ENCODE assay signal across 27 cellular contexts in the genomic region with DNA sequence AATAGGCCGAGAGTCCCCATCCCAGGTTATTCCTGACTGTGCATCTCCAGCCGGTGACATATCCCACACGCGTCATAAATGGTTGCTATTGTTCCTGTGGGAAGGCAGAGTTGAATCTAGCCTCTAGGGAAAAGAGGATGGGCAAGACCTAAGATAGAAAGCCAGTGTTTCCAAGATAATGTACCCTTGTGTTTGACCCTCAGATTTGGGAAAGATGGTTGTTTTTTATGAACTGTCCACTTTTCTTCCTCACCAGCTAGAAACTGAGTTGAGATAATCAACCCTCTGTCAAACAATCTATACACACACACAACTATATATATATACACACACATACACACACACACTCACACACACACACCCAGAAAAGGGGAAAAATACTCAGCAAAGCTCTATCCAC.
"Had no signal": no experiment of that assay in that cellular context is flagged by ENCODE, and none has a peak within 500 bp of the region (broad histone marks: within the 10 kb centered on the region; RNA-seq: fewer than 3 reads in every experiment).

No MANE protein-coding gene starts in this region.

- H3K4me1 ChIP-seq: foreskin keratinocyte, testis had no signal

- ATAC-seq: activated CD4-positive, CD25-positive, alpha-beta regulatory T cell treated with anti-CD3 and anti-CD28 coated beads, Interleukin-2, amount 50 U/mL, for 24 hours; foreskin keratinocyte; naive thymus-derived CD8-positive, alpha-beta T cell; right cardiac atrium; T-helper 17 cell had no signal

- H3K9me3 Mint-ChIP-seq: activated CD4-positive, alpha-beta memory T cell treated with anti-CD3 and anti-CD28 coated beads, Interleukin-2, amount 10 ng/mL, durations not matched to agents 7 days and 5 days; activated CD4-positive, alpha-beta T cell treated with anti-CD3 and anti-CD28 coated beads, Interleukin-2, amount 10 ng/mL, durations not matched to agents 24 days and 14 days; activated T-cell treated with anti-CD3 and anti-CD28 coated beads, Interleukin-2, amount 50 U/mL, for 24 hours; central memory CD8-positive, alpha-beta T cell; dendritic cell treated with granulocyte-macrophage colony-stimulating factor and Interleukin-4, amounts not matched to agents 40 ng/mL and 50 ng/mL, for 4 days; endodermal cell; naive thymus-derived CD8-positive, alpha-beta T cell; neural progenitor cell had no signal

- H3K27ac Mint-ChIP-seq: activated CD4-positive, alpha-beta memory T cell treated with anti-CD3 and anti-CD28 coated beads, Interleukin-2, amount 10 ng/mL, durations not matched to agents 7 days and 5 days; activated CD4-positive, alpha-beta T cell treated with anti-CD3 and anti-CD28 coated beads, Interleukin-2, amount 10 ng/mL, durations not matched to agents 24 days and 14 days; activated T-cell treated with anti-CD3 and anti-CD28 coated beads, Interleukin-2, amount 50 U/mL, for 24 hours; dendritic cell treated with granulocyte-macrophage colony-stimulating factor and Interleukin-4, amounts not matched to agents 40 ng/mL and 50 ng/mL, for 4 days; endodermal cell; neural progenitor cell; T-helper 17 cell had no signal

- DNase-seq: activated CD4-positive, alpha-beta memory T cell treated with anti-CD3 and anti-CD28 coated beads, Interleukin-2, amount 10 ng/mL, durations not matched to agents 7 days and 5 days; activated CD4-positive, alpha-beta T cell treated with anti-CD3 and anti-CD28 coated beads, Interleukin-2, amount 10 ng/mL, durations not matched to agents 24 days and 14 days; activated CD8-positive, alpha-beta memory T cell treated with anti-CD3 and anti-CD28 coated beads, Interleukin-2, amount 50 U/mL, for 48 hours; activated gamma-delta T cell; activated naive CD4-positive, alpha-beta T cell treated with anti-CD3 and anti-CD28 coated beads, Interleukin-2, amount 50 U/mL, for 16 hours; activated T-cell treated with anti-CD3 and anti-CD28 coated beads, Interleukin-2, amount 50 U/mL, for 24 hours; amniotic stem cell; endodermal cell; foreskin keratinocyte; left ventricle myocardium inferior; naive thymus-derived CD8-positive, alpha-beta T cell; occipital lobe; right cardiac atrium; stimulated activated CD4-positive, alpha-beta T cell treated with anti-CD3 and anti-CD28 coated beads, Interleukin-15, amount 100 ng/mL, for 24 hours; stimulated activated CD4-positive, alpha-beta T cell treated with anti-CD3 and anti-CD28 coated beads, Interleukin-2, amount 100 ng/mL, for 24 hours; stimulated activated naive CD4-positive, alpha-beta T cell treated with Interleukin-2 at 50 U/mL for 16 hours; T-helper 17 cell; T1000; testis; transverse colon; WERI-Rb-1 had no signal

- H3K4me3 ChIP-seq: esophagus muscularis mucosa, left ventricle myocardium inferior, lung, neural progenitor cell, testis, transverse colon had no signal

- H3K27me3 Mint-ChIP-seq: activated CD4-positive, alpha-beta memory T cell treated with anti-CD3 and anti-CD28 coated beads, Interleukin-2, amount 10 ng/mL, durations not matched to agents 7 days and 5 days; activated CD4-positive, alpha-beta T cell treated with anti-CD3 and anti-CD28 coated beads, Interleukin-2, amount 10 ng/mL, durations not matched to agents 24 days and 14 days; activated T-cell treated with anti-CD3 and anti-CD28 coated beads, Interleukin-2, amount 50 U/mL, for 24 hours; central memory CD8-positive, alpha-beta T cell; naive thymus-derived CD8-positive, alpha-beta T cell had no signal

- H3K4me3 Mint-ChIP-seq: activated CD4-positive, alpha-beta memory T cell treated with anti-CD3 and anti-CD28 coated beads, Interleukin-2, amount 10 ng/mL, durations not matched to agents 7 days and 5 days; activated CD4-positive, alpha-beta T cell treated with anti-CD3 and anti-CD28 coated beads, Interleukin-2, amount 10 ng/mL, durations not matched to agents 24 days and 14 days; activated T-cell treated with anti-CD3 and anti-CD28 coated beads, Interleukin-2, amount 50 U/mL, for 24 hours; central memory CD8-positive, alpha-beta T cell; dendritic cell treated with granulocyte-macrophage colony-stimulating factor and Interleukin-4, amounts not matched to agents 40 ng/mL and 50 ng/mL, for 4 days; endodermal cell; naive thymus-derived CD8-positive, alpha-beta T cell; neural progenitor cell; T-helper 17 cell had no signal

- H3K36me3 ChIP-seq: esophagus muscularis mucosa, left ventricle myocardium inferior, neural progenitor cell, transverse colon, WERI-Rb-1 had no signal

- H3K36me3 Mint-ChIP-seq: naive thymus-derived CD8-positive, alpha-beta T cell; neural progenitor cell had no signal

- H3K9me3 ChIP-seq: esophagus muscularis mucosa, left ventricle myocardium inferior, testis, transverse colon had no signal

- H3K27me3 ChIP-seq: esophagus muscularis mucosa, foreskin keratinocyte, neural progenitor cell, testis, transverse colon had no signal
